In genomic region chr1:183822081-183822611, GRCh38 we compare ENCODE assay signal across 10 cellular contexts. TPM values are rescaled to one million over a fixed set of nuclear protein-coding genes. Genes with fewer than 3 reads are reported as not detected.
DNase-seq lines count a peak whose midpoint lies in the region; ATAC-seq and TF ChIP-seq lines count a peak whose summit lies in the region.
"Had no signal": no experiment of that assay in that cellular context is flagged by ENCODE, and none has a peak within 500 bp of the region (broad histone marks: within the 10 kb centered on the region; RNA-seq: fewer than 3 reads in every experiment).

No MANE protein-coding gene starts in this region.

- H3K36me3 ChIP-seq in transverse colon, result no peaks in the 10 kb centered on the region
- no peaks in the 10 kb centered on the region for H3K36me3 ChIP-seq in GM23338 (ENCODE audit: insufficient read depth)

- H3K4me1 ChIP-seq in transverse colon (peaks cover 8 to 31% (median 11%) of the 10 kb centered on the region in 4 donors), GM23338 (ENCODE audit: insufficient read depth) (no peaks in the 10 kb centered on the region)

- no peak overlapping the region for H3K4me2 ChIP-seq in GM23338

- no peaks in the 10 kb centered on the region for H3K9me3 Mint-ChIP-seq in GM23338

- ATAC-seq in GM23338, result no peak

- no peak for TF ChIP-seq EP300 in transverse colon (IDR thresholded peaks at IDR 0.05; ENCODE audit: low read depth)

- no peaks in the 10 kb centered on the region for H3K36me3 Mint-ChIP-seq in GM23338 (ENCODE audit: low read depth)

- TF ChIP-seq CTCF in coronary artery (IDR thresholded peaks at IDR 0.05), result no peak
- TF ChIP-seq CTCF in transverse colon (IDR thresholded peaks at IDR 0.05), result no peak
- TF ChIP-seq CTCF in GM23338 (conservative IDR thresholded peaks at IDR 0.05; ENCODE audit: low read depth in 2 of 2), result no peak

- H3K9me3 ChIP-seq in transverse colon, result no peaks in the 10 kb centered on the region

- no peak overlapping the region for H2AFZ ChIP-seq in GM23338

- TF ChIP-seq POLR2A in transverse colon (IDR thresholded peaks at IDR 0.05), result no peak

- H3K27me3 Mint-ChIP-seq in GM23338 (ENCODE audit: insufficient read depth, low read depth, poor library complexity), result no peaks in the 10 kb centered on the region

- WGBS in transverse colon (ENCODE audit: low coverage in 1 of 2), 2 donors, result 82 to 85% methylated on average over 3 of the region's 3 CpGs

- H3K4me3 ChIP-seq in coronary artery, result no peak overlapping the region
- H3K4me3 ChIP-seq in transverse colon, result no peak overlapping the region
- H3K4me3 ChIP-seq in GM23338, result no peak overlapping the region

- intact Hi-C loops in transverse colon (cut with DNase I; ENCODE audit: low total_unique reads), result no loop called here

- H3K27me3 ChIP-seq in transverse colon (no peaks in the 10 kb centered on the region), GM23338 (ENCODE audit: insufficient read depth) (no peaks in the 10 kb centered on the region)

- peak; percentile 83 for DNase-seq in M059J (ENCODE audit: low read depth)
- DNase-seq in coronary artery (ENCODE audit: low spot score), result no peak
- peak; percentile 82 for DNase-seq in medulla oblongata (ENCODE audit: extremely low spot score)
- no peak for DNase-seq in transverse colon
- no peak for DNase-seq in germinal center (ENCODE audit: low spot score)
- DNase-seq in cortex of kidney (lab: John Stamatoyannopoulos, UW), result no peak
- no peak for DNase-seq in GM23338 (ENCODE audit: low spot score)
- DNase-seq: DND-41; NCI-H187 treated with DMSO at 0.1 percent for 48 hours; stimulated activated naive CD4-positive, alpha-beta T cell had no signal

- peaks cover 4% of the 10 kb centered on the region; the same call in 2 of the 3 replicates for H3K4me1 Mint-ChIP-seq in GM23338

- H3K9me2 ChIP-seq in GM23338 (ENCODE audit: insufficient read depth), result peaks cover 3% of the 10 kb centered on the region; the same call in 1 of the 2 replicates

- H3F3A ChIP-seq in GM23338 (replicated peaks; ENCODE audit: low read depth), result no peaks in the 10 kb centered on the region

- H3K79me2 ChIP-seq in GM23338 (replicated peaks; ENCODE audit: insufficient read depth), result no peaks in the 10 kb centered on the region

- H4K20me1 ChIP-seq in GM23338 (replicated peaks; ENCODE audit: insufficient read depth), result no peaks in the 10 kb centered on the region

- in situ Hi-C loops in transverse colon (cut with MboI; ENCODE audit: low pct_ligation_motif_present in 1 of 4, low pct_unique_long_range_greater_than_20kb in 1 of 4, low sequenced_read_pairs in 3 of 4), result no loop called here

- H3K27ac ChIP-seq in coronary artery (peak overlapping the region; percentile 61 to 73), transverse colon (peak overlapping the region; percentile 55 to 80 (median 72)), GM23338 (ENCODE audit: low read depth) (no peak overlapping the region)

- H3K27ac Mint-ChIP-seq in GM23338, result no peak overlapping the region

- H3K4me3 Mint-ChIP-seq in GM23338, result no peak overlapping the region

TF ChIP-seq in GM23338, 12 proteins besides CTCF, POLR2A, EP300 and RAD21 (continues in another document):
- TF ChIP-seq REST (IDR thresholded peaks at IDR 0.05; ENCODE audit: unreplicated experiment), result no peak
- no peak for TF ChIP-seq EZH2phosphoT487 (IDR thresholded peaks at IDR 0.05; ENCODE audit: unreplicated experiment)
- TF ChIP-seq STAT1 (IDR thresholded peaks at IDR 0.05; ENCODE audit: unreplicated experiment), result no peak
- TF ChIP-seq ZNF331 (CRISPR knock-in tag; IDR thresholded peaks at IDR 0.05; ENCODE audit: low read depth), result no peak
- no peak for TF ChIP-seq NANOG (IDR thresholded peaks at IDR 0.05; ENCODE audit: borderline replicate concordance)
- no peak for TF ChIP-seq ZNF114 (CRISPR knock-in tag; IDR thresholded peaks at IDR 0.05)
- no peak for TF ChIP-seq EZH2 (IDR thresholded peaks at IDR 0.05; ENCODE audit: low read depth, unreplicated experiment)
- no peak for TF ChIP-seq CREB1 (CRISPR knock-in tag; IDR thresholded peaks at IDR 0.05; ENCODE audit: low read depth)
- no peak for TF ChIP-seq JUNB (IDR thresholded peaks at IDR 0.05; ENCODE audit: unreplicated experiment)
- no peak for TF ChIP-seq POLR2AphosphoS5 (IDR thresholded peaks at IDR 0.05; ENCODE audit: low read depth)

RNA-seq across cellular contexts. Expression of gene RGL1, which starts 17.2 kb away (rescaled TPM):
- total RNA-seq in M059J (2014; rRNA removed; shearing (Covaris generic)), result 9.8 and 18.3 TPM in 2 replicates
- total RNA-seq in transverse colon, result 10 to 100 TPM; 12.1 to 13.8 (median 13.0) TPM
- total RNA-seq in GM23338 (2014; rRNA removed; shearing (Covaris generic)), result 2.1 and 2.6 TPM in 2 replicates
- 0.91 and 1.0 TPM in 2 replicates for polyA plus RNA-seq in GM23338 (2016; fragmentation: Nextera tagmentation; extraction: Ambion mirVana)

Comparison
In these comparisons a context has a peak if more than half of its experiments do, and no peak if none do; other contexts are left out.
1. DNase-seq: peak in M059J (single experiment) and medulla oblongata (single experiment); none in coronary artery (single experiment), transverse colon (single experiment), germinal center (single experiment), cortex of kidney (single experiment) and GM23338 (single experiment).